Comparison of ENCODE assay signal across 8 cellular contexts in genomic region chr11:13668957-13669521, GRCh38. TPM values are rescaled to one million over a fixed set of nuclear protein-coding genes. Genes with fewer than 3 reads are reported as not detected.
DNase-seq lines count a peak whose midpoint lies in the region; ATAC-seq and TF ChIP-seq lines count a peak whose summit lies in the region.

No MANE protein-coding gene starts in this region.

- H3K27me3 ChIP-seq in BJ (ENCODE audit: control insufficient read depth, insufficient read depth, low read length) = no peaks in the 10 kb centered on the region
- H3K27me3 ChIP-seq in right atrium auricular region = no peaks in the 10 kb centered on the region
- H3K27me3 ChIP-seq in gastrocnemius medialis = no peaks in the 10 kb centered on the region

- TF ChIP-seq CTCF in BJ (IDR thresholded peaks at IDR 0.05; ENCODE audit: insufficient read depth, low read depth, low read length) (no peak), RWPE1 (conservative IDR thresholded peaks at IDR 0.05; ENCODE audit: low read depth) (no peak), right atrium auricular region (IDR thresholded peaks at IDR 0.05) (no peak), gastrocnemius medialis (IDR thresholded peaks at IDR 0.05 in 4 of 5, conservative IDR thresholded peaks at IDR 0.05 in 1 of 5) (no peak)

- peaks cover 0 to 30% of the 10 kb centered on the region in 2 donors for H3K4me1 ChIP-seq in right atrium auricular region
- peaks cover 19 to 25% of the 10 kb centered on the region in 2 donors for H3K4me1 ChIP-seq in gastrocnemius medialis

- CTCF ChIA-PET in BJ (lab: Yijun Ruan, JAX) = no interaction called here
- CTCF ChIA-PET in RWPE1 (lab: Yijun Ruan, JAX) = interaction anchor here (0.6 kb wide), 1 partner anchor 1066 kb away, joined by 4 read pairs; no protein-coding TSS in a partner anchor

- DNase-seq in BJ (ENCODE audit: low read depth) (no peak), RWPE1 (ENCODE audit: low spot score) (peak; percentile 39), right atrium auricular region (ENCODE audit: low spot score) (peak; percentile 59), gastrocnemius medialis (no peak), GF-D8 (lab: John Stamatoyannopoulos, UW) (no peak)
- DNase-seq in activated naive CD4-positive, alpha-beta T cell treated with anti-CD3 and anti-CD28 coated beads, Interleukin-2, amount 50 U/mL, for 72 hours (ENCODE audit: low spot score in 2 of 2) = peak; percentile 42 to 65

- H3K27ac Mint-ChIP-seq in activated naive CD4-positive, alpha-beta T cell treated with anti-CD3 and anti-CD28 coated beads, Interleukin-2, amount 50 U/mL, for 72 hours = peak overlapping the region; percentile 89 to 98

- H3K9me3 Mint-ChIP-seq in activated naive CD4-positive, alpha-beta T cell treated with anti-CD3 and anti-CD28 coated beads, Interleukin-2, amount 50 U/mL, for 72 hours = no peaks in the 10 kb centered on the region

- ATAC-seq in GM19372 (IDR thresholded peaks at IDR 0.05; ENCODE audit: low read depth, unreplicated experiment) = peak; percentile 9
- peak; percentile 5 for ATAC-seq in HG03457 (IDR thresholded peaks at IDR 0.05; ENCODE audit: unreplicated experiment)
- ATAC-seq in activated naive CD4-positive, alpha-beta T cell treated with anti-CD3 and anti-CD28 coated beads, Interleukin-2, amount 50 U/mL, for 72 hours = peak in 1 of 2 donors; percentile 3
- peak; percentile 25 to 33 for ATAC-seq in gastrocnemius medialis

- in situ Hi-C loops in gastrocnemius medialis (cut with MboI; ENCODE audit: low sequenced_read_pairs in 4 of 4) = no loop called here

- intact Hi-C loops in gastrocnemius medialis (cut with DNase I; ENCODE audit: low total_unique reads) = no loop called here

- POLR2A ChIA-PET in BJ (lab: Charles Lee) = no interaction called here
- POLR2A ChIA-PET in RWPE1 (lab: Yijun Ruan, JAX; ENCODE audit: low non-redundant PET) = interaction anchor here (0.6 kb wide), 1 partner anchor 453 kb away, joined by 3 read pairs; no protein-coding TSS in a partner anchor

- no peak for TF ChIP-seq POLR2A in gastrocnemius medialis (IDR thresholded peaks at IDR 0.05)

- peak overlapping the region; percentile 88 for H3K27ac ChIP-seq in RWPE1
- H3K27ac ChIP-seq in right atrium auricular region = peak overlapping the region; percentile 86 to 95
- peak overlapping the region; percentile 76 to 87 (median 84) for H3K27ac ChIP-seq in gastrocnemius medialis

- H3K9me3 ChIP-seq in right atrium auricular region (no peaks in the 10 kb centered on the region), gastrocnemius medialis (no peaks in the 10 kb centered on the region)

- H3K36me3 ChIP-seq in BJ (ENCODE audit: control insufficient read depth, insufficient read depth, low read length) (no peaks in the 10 kb centered on the region), right atrium auricular region (no peaks in the 10 kb centered on the region), gastrocnemius medialis (no peaks in the 10 kb centered on the region)

- peaks cover 28 to 36% of the 10 kb centered on the region in 2 donors for H3K36me3 Mint-ChIP-seq in activated naive CD4-positive, alpha-beta T cell treated with anti-CD3 and anti-CD28 coated beads, Interleukin-2, amount 50 U/mL, for 72 hours

- peak overlapping the region; percentile 86 for H3K4me3 ChIP-seq in BJ (ENCODE audit: low read depth, low read length)
- peak overlapping the region; percentile 87 to 98 for H3K4me3 ChIP-seq in right atrium auricular region
- peak overlapping the region; percentile 71 to 91 (median 86) for H3K4me3 ChIP-seq in gastrocnemius medialis

RNA-seq across cellular contexts. Expression of gene FAR1, which starts 0.6 kb away (rescaled TPM):
- polyA plus RNA-seq in BJ (2011; rRNA removed) = 37.5 and 66.0 TPM in 2 replicates
- 30.6 and 37.1 TPM in 2 replicates for polyA minus RNA-seq in BJ (2011; rRNA and poly(A)+ RNA removed)
- 10 to 100 TPM; 33.7 to 54.9 TPM for total RNA-seq in activated naive CD4-positive, alpha-beta T cell treated with anti-CD3 and anti-CD28 coated beads, Interleukin-2, amount 50 U/mL, for 72 hours
- total RNA-seq in right atrium auricular region (10 to 100 TPM; 16.7 to 22.7 TPM), gastrocnemius medialis (10 to 100 TPM; 18.2 to 24.4 (median 21.3) TPM)

Comparison
In these comparisons a context has a peak if more than half of its experiments do, and no peak if none do; other contexts are left out.
1. DNase-seq: peak in RWPE1 (single experiment), activated naive CD4-positive, alpha-beta T cell treated with anti-CD3 and anti-CD28 coated beads, Interleukin-2, amount 50 U/mL, for 72 hours (2 of 2) and right atrium auricular region (single experiment); none in BJ (single experiment), gastrocnemius medialis (0 of 2) and GF-D8 (single experiment).
2. Peak in every context shown above with its lines, with median percentiles within 50 percentile points of each other: H3K4me3 ChIP-seq and H3K27ac ChIP-seq.